In genomic region chr19:40502081-40502480, GRCh38 we compare ENCODE assay signal across 23 cellular contexts. TPM values are rescaled to one million over a fixed set of nuclear protein-coding genes. Genes with fewer than 3 reads are reported as not detected.
A peak's percentile ranks its signal among the peaks of the same experiment; 100 is the strongest.
DNase-seq lines count a peak whose midpoint lies in the region; FAIRE-seq and TF ChIP-seq lines count a peak whose summit lies in the region.
"Had no signal": no experiment of that assay in that cellular context is flagged by ENCODE, and none has a peak within 500 bp of the region (broad histone marks: within the 10 kb centered on the region; RNA-seq: fewer than 3 reads in every experiment).

No MANE protein-coding gene starts in this region.

- H3K27me3 ChIP-seq in neural progenitor cell (peaks cover 23% of the 10 kb centered on the region), osteoblast (ENCODE audit: insufficient read depth, low read length) (no peaks in the 10 kb centered on the region)
- H3K27me3 ChIP-seq: BLaER1 treated with 17β-estradiol and CSF1 and Interleukin-3, amounts not matched to agents 10 nM and 100 nM had no signal

- in situ Hi-C loops in ACHN (cut with HindIII; ENCODE audit: low pct_ligation_motif_present, low pct_unique_long_range_greater_than_20kb, low sequenced_read_pairs), result no loop called here

- peaks cover 33% of the 10 kb centered on the region for H3K4me1 Mint-ChIP-seq in neural progenitor cell
- no peaks in the 10 kb centered on the region for H3K4me1 Mint-ChIP-seq in activated T-helper 1 cell treated with anti-CD3 and anti-CD28 coated beads, Interleukin-12 subunit alpha, Interleukin-12 subunit beta, Interleukin-2, Interleukin-4 antibody, amounts not matched to agents 30 ng/mL and 10 ng/mL and 1 ng/mL, durations not matched to agents 14 hours and 24 hours and 36 hours (ENCODE audit: low read depth)
- H3K4me1 Mint-ChIP-seq: B cell had no signal

- H4K20me1 ChIP-seq in neural progenitor cell (ENCODE audit: low read depth) (no peaks in the 10 kb centered on the region), osteoblast (ENCODE audit: insufficient read depth, low read length) (no peaks in the 10 kb centered on the region)
- H4K20me1 ChIP-seq: BLaER1 treated with 17β-estradiol and CSF1 and Interleukin-3, amounts not matched to agents 10 nM and 100 nM had no signal

- H3K4me1 ChIP-seq in neural progenitor cell (no peaks in the 10 kb centered on the region), osteoblast (ENCODE audit: insufficient read depth, low read length) (no peaks in the 10 kb centered on the region)
- H3K4me1 ChIP-seq: Caco-2 had no signal

- H3K4me2 ChIP-seq in neural progenitor cell (no peak overlapping the region), osteoblast (ENCODE audit: insufficient read depth, low read length) (no peak overlapping the region)
- H3K4me2 ChIP-seq: BLaER1 treated with 17β-estradiol and CSF1 and Interleukin-3, amounts not matched to agents 10 nM and 100 nM had no signal

- no peak for TF ChIP-seq CTCF in neural progenitor cell (IDR thresholded peaks at IDR 0.05)
- TF ChIP-seq CTCF in osteoblast (IDR thresholded peaks at IDR 0.05; ENCODE audit: extremely low read depth, low read depth, low read length), result no peak

- no peaks in the 10 kb centered on the region for H3K36me3 Mint-ChIP-seq in neural progenitor cell
- H3K36me3 Mint-ChIP-seq in activated T-helper 1 cell treated with anti-CD3 and anti-CD28 coated beads, Interleukin-12 subunit alpha, Interleukin-12 subunit beta, Interleukin-2, Interleukin-4 antibody, amounts not matched to agents 30 ng/mL and 10 ng/mL and 1 ng/mL, durations not matched to agents 14 hours and 24 hours and 36 hours (ENCODE audit: low read depth), result no peaks in the 10 kb centered on the region
- H3K36me3 Mint-ChIP-seq: CD8-positive, alpha-beta T cell had no signal

- TF ChIP-seq POLR2A in GM12892 (IDR thresholded peaks at IDR 0.05; ENCODE audit: low read depth, low read length), result no peak

- H3K9me3 Mint-ChIP-seq in neural progenitor cell, result peaks cover 5% of the 10 kb centered on the region
- H3K9me3 Mint-ChIP-seq in activated T-helper 1 cell treated with anti-CD3 and anti-CD28 coated beads, Interleukin-12 subunit alpha, Interleukin-12 subunit beta, Interleukin-2, Interleukin-4 antibody, amounts not matched to agents 30 ng/mL and 10 ng/mL and 1 ng/mL, durations not matched to agents 14 hours and 24 hours and 36 hours, result no peaks in the 10 kb centered on the region
- H3K9me3 Mint-ChIP-seq: CD4-positive, alpha-beta T cell; CD8-positive, alpha-beta T cell had no signal

- peaks cover 16% of the 10 kb centered on the region for H3K27me3 Mint-ChIP-seq in neural progenitor cell (ENCODE audit: insufficient read depth, low read depth)
- H3K27me3 Mint-ChIP-seq in activated T-helper 1 cell treated with anti-CD3 and anti-CD28 coated beads, Interleukin-12 subunit alpha, Interleukin-12 subunit beta, Interleukin-2, Interleukin-4 antibody, amounts not matched to agents 30 ng/mL and 10 ng/mL and 1 ng/mL, durations not matched to agents 14 hours and 24 hours and 36 hours (ENCODE audit: insufficient read depth), result peaks cover 9% of the 10 kb centered on the region

- no peak for FAIRE-seq in GM12892 (lab: Jason Lieb, UNC)
- FAIRE-seq: A204.1, D721Med, G401.6, GM12891, GM18507, GM19239 had no signal

- H3K36me3 ChIP-seq in neural progenitor cell (no peaks in the 10 kb centered on the region), osteoblast (ENCODE audit: insufficient read depth, low read length) (no peaks in the 10 kb centered on the region)
- H3K36me3 ChIP-seq: BLaER1 treated with 17β-estradiol and CSF1 and Interleukin-3, amounts not matched to agents 10 nM and 100 nM had no signal

- H3K79me2 ChIP-seq in neural progenitor cell (ENCODE audit: low read depth) (no peaks in the 10 kb centered on the region), osteoblast (ENCODE audit: insufficient read depth, low read length) (no peaks in the 10 kb centered on the region)

- DNase-seq in DMS79 (lab: John Stamatoyannopoulos, UW), result peak; percentile 77
- DNase-seq in DMS79 treated with DMSO at 0.1 percent for 48 hours (lab: John Stamatoyannopoulos, UW), result peak; percentile 74
- DNase-seq in neural progenitor cell (ENCODE audit: low spot score), result no peak
- peak; percentile 48 for DNase-seq in osteoblast (ENCODE audit: insufficient read length, low spot score, missing footprints)
- no peak for DNase-seq in activated CD4-positive, alpha-beta T cell treated with anti-CD3 and anti-CD28 coated beads, Interleukin-2, amount 50 U/mL, for 1 hour
- DNase-seq in GM12892 (ENCODE audit: insufficient read length), result no peak
- DNase-seq in activated T-helper 1 cell treated with anti-CD3 and anti-CD28 coated beads, Interleukin-12 subunit alpha, Interleukin-12 subunit beta, Interleukin-2, Interleukin-4 antibody, amounts not matched to agents 30 ng/mL and 10 ng/mL and 1 ng/mL, durations not matched to agents 14 hours and 24 hours and 36 hours (ENCODE audit: low spot score), result no peak
- DNase-seq in ACHN, result no peak
- DNase-seq: 8988T; AML-193; CD4-positive, alpha-beta T cell; CD8-positive, alpha-beta T cell; GF-D8 had no signal

- intact Hi-C loops in activated T-helper 1 cell treated with anti-CD3 and anti-CD28 coated beads, Interleukin-12 subunit alpha, Interleukin-12 subunit beta, Interleukin-2, Interleukin-4 antibody, amounts not matched to agents 30 ng/mL and 10 ng/mL and 1 ng/mL, durations not matched to agents 14 hours and 24 hours and 36 hours (cut with micrococcal nuclease), result no loop called here

- H2AFZ ChIP-seq in neural progenitor cell (replicated peaks), result no peak overlapping the region
- H2AFZ ChIP-seq in osteoblast (ENCODE audit: low read length), result no peak overlapping the region

- H3K4me3 ChIP-seq in neural progenitor cell (no peak overlapping the region), osteoblast (ENCODE audit: insufficient read depth, low read length) (no peak overlapping the region)
- H3K4me3 ChIP-seq: BLaER1 treated with 17β-estradiol and CSF1 and Interleukin-3, amounts not matched to agents 10 nM and 100 nM had no signal

- H3F3A ChIP-seq in neural progenitor cell (ENCODE audit: low read depth), result peaks cover 6% of the 10 kb centered on the region

- no peak overlapping the region for H3K9ac ChIP-seq in neural progenitor cell
- H3K9ac ChIP-seq: BLaER1 treated with 17β-estradiol and CSF1 and Interleukin-3, amounts not matched to agents 10 nM and 100 nM had no signal

- H3K9me3 ChIP-seq in neural progenitor cell (ENCODE audit: low read depth), result no peaks in the 10 kb centered on the region
- no peaks in the 10 kb centered on the region for H3K9me3 ChIP-seq in osteoblast (ENCODE audit: low read depth, low read length)
- H3K9me3 ChIP-seq: BLaER1 treated with 17β-estradiol and CSF1 and Interleukin-3, amounts not matched to agents 10 nM and 100 nM; Caco-2 had no signal

- H3K27ac Mint-ChIP-seq in neural progenitor cell, result peak overlapping the region; percentile 93
- no peak overlapping the region for H3K27ac Mint-ChIP-seq in activated T-helper 1 cell treated with anti-CD3 and anti-CD28 coated beads, Interleukin-12 subunit alpha, Interleukin-12 subunit beta, Interleukin-2, Interleukin-4 antibody, amounts not matched to agents 30 ng/mL and 10 ng/mL and 1 ng/mL, durations not matched to agents 14 hours and 24 hours and 36 hours
- H3K27ac Mint-ChIP-seq: B cell; CD4-positive, alpha-beta T cell; CD8-positive, alpha-beta T cell had no signal

- H3K4me3 Mint-ChIP-seq in neural progenitor cell, result peak overlapping the region; percentile 20
- no peak overlapping the region for H3K4me3 Mint-ChIP-seq in activated T-helper 1 cell treated with anti-CD3 and anti-CD28 coated beads, Interleukin-12 subunit alpha, Interleukin-12 subunit beta, Interleukin-2, Interleukin-4 antibody, amounts not matched to agents 30 ng/mL and 10 ng/mL and 1 ng/mL, durations not matched to agents 14 hours and 24 hours and 36 hours
- H3K4me3 Mint-ChIP-seq: B cell; CD4-positive, alpha-beta T cell; CD8-positive, alpha-beta T cell had no signal

- H3K27ac ChIP-seq in neural progenitor cell (no peak overlapping the region), osteoblast (ENCODE audit: low read depth, low read length) (no peak overlapping the region)
- H3K27ac ChIP-seq: BLaER1 treated with 17β-estradiol and CSF1 and Interleukin-3, amounts not matched to agents 10 nM and 100 nM; C4-2B had no signal

RNA-seq across cellular contexts. Expression of gene SPTBN4, which starts 35.3 kb away (rescaled TPM):
- total RNA-seq in neural progenitor cell (ENCODE audit: low replicate concordance), result 2.5 and 8.4 TPM in 2 replicates
- 0.72 and 1.2 TPM in 2 replicates for total RNA-seq in osteoblast
- 3.5 TPM for polyA plus RNA-seq in GM12892 (2012; ENCODE audit: missing spikeins)
- total RNA-seq in activated T-helper 1 cell treated with anti-CD3 and anti-CD28 coated beads, Interleukin-12 subunit alpha, Interleukin-12 subunit beta, Interleukin-2, Interleukin-4 antibody, amounts not matched to agents 30 ng/mL and 10 ng/mL and 1 ng/mL, durations not matched to agents 14 hours and 24 hours and 36 hours, result 0.21 and 0.69 TPM in 2 replicates

RNA-seq across cellular contexts. Expression of gene BLVRB, which starts 36.5 kb away (rescaled TPM):
- total RNA-seq in neural progenitor cell (ENCODE audit: low replicate concordance), result 11.3 and 24.4 TPM in 2 replicates
- 75.7 and 82.2 TPM in 2 replicates for total RNA-seq in osteoblast
- 26.2 TPM for polyA plus RNA-seq in GM12892 (2012; ENCODE audit: missing spikeins)
- total RNA-seq in activated T-helper 1 cell treated with anti-CD3 and anti-CD28 coated beads, Interleukin-12 subunit alpha, Interleukin-12 subunit beta, Interleukin-2, Interleukin-4 antibody, amounts not matched to agents 30 ng/mL and 10 ng/mL and 1 ng/mL, durations not matched to agents 14 hours and 24 hours and 36 hours, result 6.1 and 8.2 TPM in 2 replicates

RNA-seq across cellular contexts. Expression of gene SERTAD3, which starts 57.9 kb away (rescaled TPM):
- total RNA-seq in neural progenitor cell (ENCODE audit: low replicate concordance) (15.3 and 27.4 TPM in 2 replicates), osteoblast (21.2 and 23.5 TPM in 2 replicates)
- polyA plus RNA-seq in GM12892 (2012; ENCODE audit: missing spikeins), result 13.0 TPM
- 6.4 and 10.0 TPM in 2 replicates for total RNA-seq in activated T-helper 1 cell treated with anti-CD3 and anti-CD28 coated beads, Interleukin-12 subunit alpha, Interleukin-12 subunit beta, Interleukin-2, Interleukin-4 antibody, amounts not matched to agents 30 ng/mL and 10 ng/mL and 1 ng/mL, durations not matched to agents 14 hours and 24 hours and 36 hours

Comparison
In these comparisons a context has a peak if more than half of its experiments do, and no peak if none do; other contexts are left out.
1. DNase-seq: peak in DMS79 (single experiment), DMS79 treated with DMSO at 0.1 percent for 48 hours (single experiment) and osteoblast (single experiment); none in neural progenitor cell (single experiment), activated CD4-positive, alpha-beta T cell treated with anti-CD3 and anti-CD28 coated beads, Interleukin-2, amount 50 U/mL, for 1 hour (single experiment), GM12892 (single experiment), activated T-helper 1 cell treated with anti-CD3 and anti-CD28 coated beads, Interleukin-12 subunit alpha, Interleukin-12 subunit beta, Interleukin-2, Interleukin-4 antibody, amounts not matched to agents 30 ng/mL and 10 ng/mL and 1 ng/mL, durations not matched to agents 14 hours and 24 hours and 36 hours (single experiment) and ACHN (single experiment).